Comparison of ENCODE assay signal across 1 cellular context in genomic region chr15:88388702-88389101, GRCh38.
TF ChIP-seq lines count a peak whose summit lies in the region.

No MANE protein-coding gene starts in this region.

TF ChIP-seq in A549, 52 proteins besides CTCF, POLR2A, EP300 and RAD21 (continued from another document):
- no peak for TF ChIP-seq HMGXB4 (CRISPR knock-in tag; IDR thresholded peaks at IDR 0.05; ENCODE audit: borderline replicate concordance)
- no peak for TF ChIP-seq EHMT2 (IDR thresholded peaks at IDR 0.05; ENCODE audit: low read depth)
- TF ChIP-seq RNF2 (IDR thresholded peaks at IDR 0.05; ENCODE audit: borderline replicate concordance, low read depth), result no peak
- TF ChIP-seq ZNF302 (CRISPR knock-in tag; IDR thresholded peaks at IDR 0.05), result no peak
- no peak for TF ChIP-seq ESRRA (IDR thresholded peaks at IDR 0.05; ENCODE audit: borderline replicate concordance, low read length)
- peak; percentile 90 for TF ChIP-seq JUNB (IDR thresholded peaks at IDR 0.05)
- TF ChIP-seq NPAS2 (CRISPR knock-in tag; IDR thresholded peaks at IDR 0.05; ENCODE audit: borderline replicate concordance), result no peak
- no peak for TF ChIP-seq KDM1A (IDR thresholded peaks at IDR 0.05; ENCODE audit: low read depth)
- no peak for TF ChIP-seq ZC3H11A (IDR thresholded peaks at IDR 0.05)
- no peak for TF ChIP-seq HDAC2 (IDR thresholded peaks at IDR 0.05)
- TF ChIP-seq USF2 (IDR thresholded peaks at IDR 0.05), result no peak
- TF ChIP-seq POLR2AphosphoS2 (conservative IDR thresholded peaks at IDR 0.05; ENCODE audit: low read length), result no peak
- no peak for TF ChIP-seq NR3C1 (IDR thresholded peaks at IDR 0.05)
- no peak for TF ChIP-seq RFX5 (IDR thresholded peaks at IDR 0.05)
- peak; percentile 56 for TF ChIP-seq FOSL2 (IDR thresholded peaks at IDR 0.05)
- no peak for TF ChIP-seq FOSL2 (CRISPR knock-in tag; IDR thresholded peaks at IDR 0.05)
- TF ChIP-seq FOSB (CRISPR knock-in tag; IDR thresholded peaks at IDR 0.05), result no peak
- no peak for TF ChIP-seq FOXS1 (CRISPR knock-in tag; IDR thresholded peaks at IDR 0.05)
- no peak for TF ChIP-seq HEYL (CRISPR knock-in tag; IDR thresholded peaks at IDR 0.05)
- no peak for TF ChIP-seq TP53 (CRISPR knock-in tag; IDR thresholded peaks at IDR 0.05)
- no peak for TF ChIP-seq RARB (CRISPR knock-in tag; IDR thresholded peaks at IDR 0.05)
- TF ChIP-seq CHD4 (IDR thresholded peaks at IDR 0.05; ENCODE audit: borderline replicate concordance), result no peak
- no peak for TF ChIP-seq PHF8 (IDR thresholded peaks at IDR 0.05; ENCODE audit: borderline replicate concordance, low read depth)
- no peak for TF ChIP-seq CBX8 (IDR thresholded peaks at IDR 0.05)
- TF ChIP-seq MAZ (IDR thresholded peaks at IDR 0.05; ENCODE audit: borderline replicate concordance, low read depth, low read length), result no peak
- TF ChIP-seq HOXB5 (CRISPR knock-in tag; IDR thresholded peaks at IDR 0.05), result no peak
- TF ChIP-seq BHLHE40 (IDR thresholded peaks at IDR 0.05; ENCODE audit: low read depth, low read length), result no peak
- peak; percentile 66; the same call in 1 of the 2 replicates for TF ChIP-seq HES2 (IDR thresholded peaks at IDR 0.05)
- TF ChIP-seq CEBPB (IDR thresholded peaks at IDR 0.05), result peak; percentile 96
- TF ChIP-seq BCL3 (IDR thresholded peaks at IDR 0.05), result peak; percentile 86
- no peak for TF ChIP-seq SREBF2 (IDR thresholded peaks at IDR 0.05)
- no peak for TF ChIP-seq RCOR1 (IDR thresholded peaks at IDR 0.05; ENCODE audit: low read depth, low read length)
- TF ChIP-seq REST (IDR thresholded peaks at IDR 0.05), result no peak
